Comparison of ENCODE assay signal across 1 cellular context in the genomic region with DNA sequence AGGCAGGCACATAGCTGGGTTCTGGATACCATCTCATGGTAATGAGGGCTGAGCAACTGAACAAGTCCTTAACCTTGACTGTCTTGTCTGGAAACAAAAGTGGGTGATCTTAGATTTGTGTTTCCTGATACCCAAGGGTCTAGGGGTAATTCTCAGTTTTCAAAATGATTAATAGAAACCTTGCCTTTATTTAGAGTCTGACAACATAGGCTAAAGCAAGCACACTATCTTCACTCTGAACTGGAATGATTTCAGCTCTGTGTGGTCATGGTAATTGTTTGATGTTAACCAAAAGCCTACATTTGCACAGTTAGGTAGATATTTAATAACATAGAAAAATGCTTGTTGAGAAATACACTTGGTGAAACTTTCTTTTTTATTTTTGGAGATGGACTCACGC.
TF ChIP-seq lines count a peak whose summit lies in the region.

No MANE protein-coding gene starts in this region.

TF ChIP-seq in H1, 55 proteins besides CTCF, POLR2A, EP300 and RAD21:
- no peak for TF ChIP-seq KDM5A (IDR thresholded peaks at IDR 0.05; ENCODE audit: low read length)
- no peak for TF ChIP-seq TAF7 (optimal IDR thresholded peaks at IDR 0.05; ENCODE audit: borderline replicate concordance, low read depth, low read length)
- no peak for TF ChIP-seq FOSL1 (IDR thresholded peaks at IDR 0.05; ENCODE audit: insufficient read depth, low read depth, low read length)
- no peak for TF ChIP-seq TCF12 (IDR thresholded peaks at IDR 0.05; ENCODE audit: low read depth, low read length)
- TF ChIP-seq, protein P1, sequence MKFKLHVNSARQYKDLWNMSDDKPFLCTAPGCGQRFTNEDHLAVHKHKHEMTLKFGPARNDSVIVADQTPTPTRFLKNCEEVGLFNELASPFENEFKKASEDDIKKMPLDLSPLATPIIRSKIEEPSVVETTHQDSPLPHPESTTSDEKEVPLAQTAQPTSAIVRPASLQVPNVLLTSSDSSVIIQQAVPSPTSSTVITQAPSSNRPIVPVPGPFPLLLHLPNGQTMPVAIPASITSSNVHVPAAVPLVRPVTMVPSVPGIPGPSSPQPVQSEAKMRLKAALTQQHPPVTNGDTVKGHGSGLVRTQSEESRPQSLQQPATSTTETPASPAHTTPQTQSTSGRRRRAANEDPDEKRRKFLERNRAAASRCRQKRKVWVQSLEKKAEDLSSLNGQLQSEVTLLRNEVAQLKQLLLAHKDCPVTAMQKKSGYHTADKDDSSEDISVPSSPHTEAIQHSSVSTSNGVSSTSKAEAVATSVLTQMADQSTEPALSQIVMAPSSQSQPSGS (IDR thresholded peaks at IDR 0.05; ENCODE audit: low read length): no peak
- no peak for TF ChIP-seq BACH1 (IDR thresholded peaks at IDR 0.05; ENCODE audit: low read length)
- no peak for TF ChIP-seq SUZ12 (IDR thresholded peaks at IDR 0.05; ENCODE audit: low read length)
- no peak for TF ChIP-seq EZH2 (IDR thresholded peaks at IDR 0.05; ENCODE audit: low read depth, low read length, severe bottlenecking)
